Comparison of ENCODE assay signal across 8 cellular contexts in genomic region chr1:236994450-236994849, GRCh38. TPM values are rescaled to one million over a fixed set of nuclear protein-coding genes. Genes with fewer than 3 reads are reported as not detected.
"Had no signal": no experiment of that assay in that cellular context is flagged by ENCODE, and none has a peak within 500 bp of the region (broad histone marks: within the 10 kb centered on the region; RNA-seq: fewer than 3 reads in every experiment).

No MANE protein-coding gene starts in this region.

- DNase-seq: GDM1, GF-D8 had no signal

- H3K4me3 ChIP-seq: GM12878 had no signal

- ATAC-seq: GM12878 had no signal

- FAIRE-seq: G401.6, GM12878, GM12892, GM18507, GM19239 had no signal

RNA-seq across cellular contexts. Expression of gene MT1HL1, which starts 9.8 kb away (rescaled TPM):
- total RNA-seq: G401, GM12878 had no signal
- polyA plus RNA-seq: GM12878 had no signal

RNA-seq across cellular contexts. Expression of gene RYR2, which starts 47.5 kb away (rescaled TPM):
- total RNA-seq: G401, GM12878 had no signal
